In genomic region chr17:4161560-4162221, GRCh38 we compare ENCODE assay signal across 9 cellular contexts. TPM values are rescaled to one million over a fixed set of nuclear protein-coding genes. Genes with fewer than 3 reads are reported as not detected.
DNase-seq lines count a peak whose midpoint lies in the region; ATAC-seq, FAIRE-seq and TF ChIP-seq lines count a peak whose summit lies in the region.
"Had no signal": no experiment of that assay in that cellular context is flagged by ENCODE, and none has a peak within 500 bp of the region (broad histone marks: within the 10 kb centered on the region; RNA-seq: fewer than 3 reads in every experiment).

No MANE protein-coding gene starts in this region.

- no peak for TF ChIP-seq POLR2A in GM12891 (IDR thresholded peaks at IDR 0.05; ENCODE audit: low read depth, low read length)

- H3K4me2 ChIP-seq in Karpas-422 (ENCODE audit: low read depth, low read length, poor library complexity, severe bottlenecking), result no peak overlapping the region

- no peaks in the 10 kb centered on the region for H3K4me1 Mint-ChIP-seq in effector memory CD8-positive, alpha-beta T cell (ENCODE audit: low read depth in 2 of 2)
- no peaks in the 10 kb centered on the region for H3K4me1 Mint-ChIP-seq in progenitor cell of endocrine pancreas (ENCODE audit: low read depth)

- H3K27me3 ChIP-seq in Karpas-422 (ENCODE audit: low read length), result no peaks in the 10 kb centered on the region

- H3K9ac ChIP-seq in Karpas-422 (ENCODE audit: low read length), result no peak overlapping the region

- H3K27ac ChIP-seq in Karpas-422 (ENCODE audit: low read length), result no peak overlapping the region

- peaks cover 5% of the 10 kb centered on the region; the same call in 1 of the 2 replicates for H3K36me3 ChIP-seq in Karpas-422 (ENCODE audit: insufficient read depth, low read length)

- no peak overlapping the region for H3K4me3 ChIP-seq in Karpas-422 (ENCODE audit: low read length)

- H4K20me1 ChIP-seq in Karpas-422 (ENCODE audit: insufficient read depth, low read depth, low read length), result no peaks in the 10 kb centered on the region

- no peak overlapping the region for H2AFZ ChIP-seq in Karpas-422 (ENCODE audit: low read length)

- no peak for TF ChIP-seq CTCF in progenitor cell of endocrine pancreas (IDR thresholded peaks at IDR 0.05; ENCODE audit: unreplicated experiment)

- DNase-seq in GM12891 (ENCODE audit: insufficient read length, low spot score) (no peak), OCI-M1 (lab: John Stamatoyannopoulos, UW) (peak; percentile 54), progenitor cell of endocrine pancreas (ENCODE audit: low spot score, unreplicated experiment) (no peak), NCI-H526 treated with DMSO at 0.1 percent for 48 hours (lab: John Stamatoyannopoulos, UW) (no peak), Karpas-422 (no peak)
- no peak for DNase-seq in effector memory CD8-positive, alpha-beta T cell

- no peak for ATAC-seq in effector memory CD8-positive, alpha-beta T cell (replicated peaks)
- ATAC-seq in HG03280 (IDR thresholded peaks at IDR 0.05; ENCODE audit: unreplicated experiment) (no peak), HG02759 (IDR thresholded peaks at IDR 0.05; ENCODE audit: unreplicated experiment) (no peak)

- FAIRE-seq in GM12891 (lab: Jason Lieb, UNC), result peak; percentile 9
- FAIRE-seq: frontal cortex had no signal

- no peaks in the 10 kb centered on the region for H3K9me2 ChIP-seq in Karpas-422 (replicated peaks; ENCODE audit: insufficient read depth, low read length)

- H3K36me3 Mint-ChIP-seq in effector memory CD8-positive, alpha-beta T cell (ENCODE audit: insufficient read depth), result peaks cover 24% of the 10 kb centered on the region
- H3K36me3 Mint-ChIP-seq in progenitor cell of endocrine pancreas (ENCODE audit: insufficient read depth), result peaks cover 10% of the 10 kb centered on the region

- no peak overlapping the region for H3K4me3 Mint-ChIP-seq in effector memory CD8-positive, alpha-beta T cell
- no peak overlapping the region for H3K4me3 Mint-ChIP-seq in progenitor cell of endocrine pancreas (ENCODE audit: low read depth)

- no peaks in the 10 kb centered on the region for H3K9me3 ChIP-seq in Karpas-422 (ENCODE audit: low read length)

- no peaks in the 10 kb centered on the region for H3K79me2 ChIP-seq in Karpas-422 (ENCODE audit: low read length)

- H3K4me1 ChIP-seq in Karpas-422 (ENCODE audit: low read length), result no peaks in the 10 kb centered on the region

- no peaks in the 10 kb centered on the region for H3K9me3 Mint-ChIP-seq in effector memory CD8-positive, alpha-beta T cell
- no peaks in the 10 kb centered on the region for H3K9me3 Mint-ChIP-seq in progenitor cell of endocrine pancreas (ENCODE audit: low read depth)

- peak overlapping the region; percentile 26 to 77 for H3K27ac Mint-ChIP-seq in effector memory CD8-positive, alpha-beta T cell
- peak overlapping the region; percentile 40 for H3K27ac Mint-ChIP-seq in progenitor cell of endocrine pancreas

- H3K27me3 Mint-ChIP-seq in effector memory CD8-positive, alpha-beta T cell, result no peaks in the 10 kb centered on the region
- no peaks in the 10 kb centered on the region for H3K27me3 Mint-ChIP-seq in progenitor cell of endocrine pancreas

TF ChIP-seq in GM12891, 5 proteins besides CTCF, POLR2A, EP300 and RAD21:
- TF ChIP-seq TAF1 (IDR thresholded peaks at IDR 0.05; ENCODE audit: low read depth, low read length) (no peak), SPI1 (IDR thresholded peaks at IDR 0.05; ENCODE audit: low read depth, low read length) (no peak), POLR2AphosphoS5 (IDR thresholded peaks at IDR 0.05; ENCODE audit: low read depth, low read length) (no peak), PAX5 (IDR thresholded peaks at IDR 0.05; ENCODE audit: insufficient read depth, low read length, severe bottlenecking) (no peak), POU2F2 (IDR thresholded peaks at IDR 0.05; ENCODE audit: low read depth, low read length) (no peak)

RNA-seq across cellular contexts. Expression of gene CYB5D2, which starts 18.7 kb away (rescaled TPM):
- polyA plus RNA-seq in GM12891 (2012; ENCODE audit: low read depth, missing spikeins), result 11.3 TPM
- total RNA-seq in progenitor cell of endocrine pancreas, result 10.7 and 13.0 TPM in 2 replicates
- total RNA-seq in Karpas-422 (2014; rRNA removed; shearing (Covaris generic); ENCODE audit: low replicate concordance), result 4.9 and 14.5 TPM in 2 replicates

RNA-seq across cellular contexts. Expression of gene ZZEF1, which starts 18.9 kb away (rescaled TPM):
- 12.2 TPM for polyA plus RNA-seq in GM12891 (2012; ENCODE audit: low read depth, missing spikeins)
- total RNA-seq in progenitor cell of endocrine pancreas, result 36.4 and 39.2 TPM in 2 replicates
- 54.0 and 70.6 TPM in 2 replicates for total RNA-seq in Karpas-422 (2014; rRNA removed; shearing (Covaris generic); ENCODE audit: low replicate concordance)
